ENCODE assay signal across 27 cellular contexts in the genomic region with DNA sequence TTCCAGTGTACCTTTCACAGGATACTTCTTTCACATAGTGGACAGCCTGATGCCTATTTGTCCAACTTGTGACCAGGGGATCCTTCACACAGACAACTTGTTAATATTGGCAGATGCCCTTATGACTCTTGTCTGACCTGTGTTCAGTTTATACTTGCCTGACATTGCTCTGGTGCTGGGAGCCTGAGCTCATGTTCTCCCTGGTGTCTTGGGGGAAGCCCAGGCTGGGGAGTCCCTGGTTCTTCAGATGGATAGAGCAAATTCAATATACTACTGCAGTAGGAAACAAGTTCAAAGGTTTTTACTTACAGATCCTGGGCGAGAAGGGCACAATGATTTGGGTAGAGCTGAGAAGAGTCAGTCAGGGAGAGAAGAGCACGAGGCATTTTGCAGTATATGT.
"Had no signal": no experiment of that assay in that cellular context is flagged by ENCODE, and none has a peak within 500 bp of the region (broad histone marks: within the 10 kb centered on the region; RNA-seq: fewer than 3 reads in every experiment).

No MANE protein-coding gene starts in this region.

- H3K4me3 ChIP-seq: adrenal gland, ascending aorta, dorsolateral prefrontal cortex, hepatocyte, lower lobe of right lung, stomach, transverse colon, vagina had no signal

- H3K27me3 ChIP-seq: adrenal gland, ascending aorta, dorsolateral prefrontal cortex, hepatocyte, stomach, transverse colon, vagina had no signal

- H3K4me1 ChIP-seq: adrenal gland, ascending aorta, lower lobe of right lung, stomach, transverse colon, vagina had no signal

- H2AFZ ChIP-seq: hepatocyte had no signal

- H3K27ac ChIP-seq: adrenal gland, ascending aorta, dorsolateral prefrontal cortex, hepatocyte, lower lobe of right lung, stomach, transverse colon, vagina had no signal

- H3K9me3 ChIP-seq: adrenal gland, ascending aorta, lower lobe of right lung, stomach, transverse colon, vagina had no signal

- ATAC-seq: activated CD4-positive, alpha-beta T cell treated with anti-CD3 and anti-CD28 coated beads for 36 hours; activated T-cell treated with anti-CD3 and anti-CD28 coated beads, Interleukin-2, amount 50 U/mL, for 4 hours; effector memory CD8-positive, alpha-beta T cell; esophagus mucosa; left lobe of liver; lower lobe of right lung; sciatic nerve; stimulated activated effector memory CD8-positive, alpha-beta T cell treated with anti-CD3 and anti-CD28 coated beads, Interleukin-12 subunit alpha, Interleukin-12 subunit beta, amount 100 ng/mL, for 72 hours; WTC11 had no signal

- H3K36me3 ChIP-seq: adrenal gland, ascending aorta, lower lobe of right lung, stomach, transverse colon, vagina had no signal

- DNase-seq: activated CD4-positive, alpha-beta T cell treated with anti-CD3 and anti-CD28 coated beads for 36 hours; activated CD4-positive, alpha-beta T cell treated with anti-CD3 and anti-CD28 coated beads, Interleukin-2, amount 50 U/mL, for 48 hours; activated CD8-positive, alpha-beta memory T cell treated with anti-CD3 and anti-CD28 coated beads, Interleukin-2, amount 50 U/mL, for 48 hours; activated naive CD4-positive, alpha-beta T cell; activated T-cell treated with anti-CD3 and anti-CD28 coated beads, Interleukin-2, amount 50 U/mL, for 4 hours; adrenal gland; central memory CD4-positive, alpha-beta T cell; dorsolateral prefrontal cortex; effector memory CD8-positive, alpha-beta T cell; foreskin melanocyte; immature natural killer cell; lower lobe of right lung; mesendoderm; naive B cell; occipital lobe; small intestine; stimulated activated CD4-positive, alpha-beta T cell treated with anti-CD3 and anti-CD28 coated beads, Interleukin-2, amount 100 ng/mL, for 24 hours; stomach; transverse colon had no signal

- H3K4me2 ChIP-seq: hepatocyte had no signal
